2 cellular contexts compared by ENCODE assay signal in genomic region chr1:1899967-1900327, GRCh38.
TF ChIP-seq lines count a peak whose summit lies in the region.

No MANE protein-coding gene starts in this region.

TF ChIP-seq in HepG2, 621 proteins besides CTCF, POLR2A, EP300 and RAD21:
- TF ChIP-seq ZNF101 (CRISPR knock-in tag; IDR thresholded peaks at IDR 0.05; ENCODE audit: borderline replicate concordance, low read depth): no peak
- TF ChIP-seq GMEB1 (CRISPR knock-in tag; IDR thresholded peaks at IDR 0.05; ENCODE audit: borderline replicate concordance): no peak
- TF ChIP-seq PCBP1 (IDR thresholded peaks at IDR 0.05; ENCODE audit: borderline replicate concordance, low read depth, low read length): 0 out of 2 replicates have a peak, but pooled peaks have one; percentile 8
- no peak for TF ChIP-seq KLF6 (CRISPR knock-in tag; IDR thresholded peaks at IDR 0.05)
- TF ChIP-seq ZBTB7B (CRISPR knock-in tag; IDR thresholded peaks at IDR 0.05): no peak
- TF ChIP-seq SMARCC2 (IDR thresholded peaks at IDR 0.05): no peak
- no peak for TF ChIP-seq PAXIP1 (CRISPR knock-in tag; conservative IDR thresholded peaks at IDR 0.05)
- 0 out of 2 replicates have a peak, but pooled peaks have one; percentile 40 for TF ChIP-seq FOXO4 (CRISPR knock-in tag; conservative IDR thresholded peaks at IDR 0.05)

TF ChIP-seq in H1, 55 proteins besides CTCF, POLR2A, EP300 and RAD21:
- no peak for TF ChIP-seq CBX8 (IDR thresholded peaks at IDR 0.05; ENCODE audit: borderline replicate concordance, low read depth, low read length)
- TF ChIP-seq SIRT6 (IDR thresholded peaks at IDR 0.05; ENCODE audit: low read length): no peak
- no peak for TF ChIP-seq SIN3A (conservative IDR thresholded peaks at IDR 0.05 in 1 of 2, IDR thresholded peaks at IDR 0.05 in 1 of 2; ENCODE audit: low read depth in 1 of 2, low read length in 2 of 2)
- no peak for TF ChIP-seq TAF7 (optimal IDR thresholded peaks at IDR 0.05; ENCODE audit: borderline replicate concordance, low read depth, low read length)
- TF ChIP-seq MAX (IDR thresholded peaks at IDR 0.05): no peak
- TF ChIP-seq SAP30 (IDR thresholded peaks at IDR 0.05; ENCODE audit: insufficient read depth, insufficient replicate concordance, low read length): no peak
- TF ChIP-seq YY1 (IDR thresholded peaks at IDR 0.05; ENCODE audit: low read depth, low read length): no peak
- TF ChIP-seq TAF1 (IDR thresholded peaks at IDR 0.05; ENCODE audit: low read depth, low read length): no peak
- TF ChIP-seq TEAD4 (IDR thresholded peaks at IDR 0.05; ENCODE audit: low read depth, low read length): no peak
- TF ChIP-seq BCL11A (IDR thresholded peaks at IDR 0.05; ENCODE audit: low read depth in 2 of 2, low read length in 2 of 2): no peak
- no peak for TF ChIP-seq SIX5 (IDR thresholded peaks at IDR 0.05; ENCODE audit: low read depth, low read length)
- no peak for TF ChIP-seq ATF3 (IDR thresholded peaks at IDR 0.05; ENCODE audit: insufficient read depth, low read depth, low read length)
